In genomic region chr19:35261356-35262100, GRCh38 we compare ENCODE assay signal across 20 cellular contexts. TPM values are rescaled to one million over a fixed set of nuclear protein-coding genes. Genes with fewer than 3 reads are reported as not detected.
A peak's percentile ranks its signal among the peaks of the same experiment; 100 is the strongest.
DNase-seq lines count a peak whose midpoint lies in the region; ATAC-seq, FAIRE-seq and TF ChIP-seq lines count a peak whose summit lies in the region.
"Had no signal": no experiment of that assay in that cellular context is flagged by ENCODE, and none has a peak within 500 bp of the region (broad histone marks: within the 10 kb centered on the region; RNA-seq: fewer than 3 reads in every experiment).

No MANE protein-coding gene starts in this region.

- no peak overlapping the region for H3K23ac ChIP-seq in H1 (ENCODE audit: insufficient read length)

- no peak overlapping the region for H3K18ac ChIP-seq in H1 (ENCODE audit: extremely low read depth, low read length)

- H3K36me3 ChIP-seq in breast epithelium (no peaks in the 10 kb centered on the region), H1 (ENCODE audit: control insufficient read depth in 2 of 4, insufficient read depth in 4 of 4, low read length in 3 of 4) (peaks cover 20 to 54% (median 34%) of the 10 kb centered on the region in 4 experiments), upper lobe of right lung (no peaks in the 10 kb centered on the region)
- H3K36me3 ChIP-seq: uterus had no signal

- H4K5ac ChIP-seq in H1 (ENCODE audit: insufficient read length, low read depth, low read length) = no peak overlapping the region

- BruUV-seq in MCF 10A (replicated peaks; lab: Mats Ljungman, UMichigan) = no TSS peak

- no peak overlapping the region for H4K91ac ChIP-seq in H1 (replicated peaks; ENCODE audit: insufficient read length, low read length)

- H3K79me1 ChIP-seq in H1 (ENCODE audit: low read depth, low read length) = peaks cover 17% of the 10 kb centered on the region

- H3K4me1 Mint-ChIP-seq in MCF 10A (ENCODE audit: insufficient read depth, unreplicated experiment) = peaks cover 14% of the 10 kb centered on the region

- peaks cover 0 to 11% of the 10 kb centered on the region in 2 experiments; a peak in 2 of 4 replicates for H3K79me2 ChIP-seq in H1 (ENCODE audit: control insufficient read depth in 1 of 2, insufficient read depth in 2 of 2, low read length in 2 of 2)

- H3K4ac ChIP-seq in H1 (replicated peaks; ENCODE audit: insufficient read length, low read depth, low read length) = no peak overlapping the region

- peak overlapping the region; percentile 37; the same call in 1 of the 2 replicates for H4K8ac ChIP-seq in H1 (ENCODE audit: extremely low read depth, insufficient read depth, low read length)

- no peak overlapping the region for H3K4me3 Mint-ChIP-seq in MCF 10A (ENCODE audit: unreplicated experiment)

- H3K27ac ChIP-seq in breast epithelium (peak overlapping the region in 1 of 2 donors; percentile 34), H1 (ENCODE audit: low read depth, low read length) (no peak overlapping the region), upper lobe of right lung (no peak overlapping the region)
- H3K27ac ChIP-seq: GM23248, SK-N-MC, uterus had no signal

- TF ChIP-seq CTCF in breast epithelium (IDR thresholded peaks at IDR 0.05) (no peak), MCF 10A (IDR thresholded peaks at IDR 0.05; ENCODE audit: unreplicated experiment) (no peak), H1 (IDR thresholded peaks at IDR 0.05; ENCODE audit: control extremely low read depth in 1 of 3, insufficient read depth in 1 of 3, low read depth in 1 of 3, low read length in 3 of 3) (no peak), upper lobe of right lung (IDR thresholded peaks at IDR 0.05) (no peak)

- no peaks in the 10 kb centered on the region for H3K23me2 ChIP-seq in H1 (ENCODE audit: low read depth, low read length)

- H2AK5ac ChIP-seq in H1 (ENCODE audit: low read depth, low read length) = no peak overlapping the region

- no peak for FAIRE-seq in H1 (lab: Jason Lieb, UNC)
- FAIRE-seq: frontal cortex had no signal

- H3K56ac ChIP-seq in H1 (replicated peaks; ENCODE audit: insufficient read length, low read depth, low read length) = no peak overlapping the region

- no peak for ATAC-seq in upper lobe of right lung
- no peak for ATAC-seq in HG02759 (IDR thresholded peaks at IDR 0.05; ENCODE audit: unreplicated experiment)

- no peak overlapping the region for H3K4me3 ChIP-seq in breast epithelium
- no peak overlapping the region for H3K4me3 ChIP-seq in H1 (ENCODE audit: extremely low read depth in 1 of 4, insufficient read depth in 2 of 4, low read depth in 3 of 4, low read length in 4 of 4)
- H3K4me3 ChIP-seq in upper lobe of right lung = no peak overlapping the region
- H3K4me3 ChIP-seq: GM23248, SK-N-MC, uterus had no signal

- H3K9me3 ChIP-seq in breast epithelium = no peaks in the 10 kb centered on the region
- peaks cover 0 to 2% of the 10 kb centered on the region in 2 experiments; a peak in 1 of 4 replicates for H3K9me3 ChIP-seq in H1 (ENCODE audit: insufficient read depth in 2 of 2, low read depth in 1 of 2, low read length in 1 of 2)
- no peaks in the 10 kb centered on the region for H3K9me3 ChIP-seq in upper lobe of right lung
- H3K9me3 ChIP-seq: uterus had no signal

- POLR2A ChIA-PET in MCF 10A (lab: Yijun Ruan, JAX) (interaction anchor here (0.6 to 0.7 kb wide), 2 partner anchors 86 to 886 kb away, joined by 3 read pairs; no protein-coding TSS in a partner anchor), H1 (lab: Charles Lee; ENCODE audit: partially characterized antibody) (interaction anchor here (0.8 to 10.5 kb wide), 9 partner anchors 8 to 248 kb away, joined by 3 to 146 read pairs (median 3); partner anchors contain the start of gene LSR)

- no peak for TF ChIP-seq RAD21 in H1 (IDR thresholded peaks at IDR 0.05 in 1 of 2, conservative IDR thresholded peaks at IDR 0.05 in 1 of 2; ENCODE audit: low read depth in 2 of 2, low read length in 2 of 2)

- CTCF ChIA-PET in MCF 10A (lab: Yijun Ruan, JAX) = interaction anchor here (0.5 to 1.0 kb wide), 3 partner anchors 124 to 763 kb away, joined by 3 to 4 read pairs (median 3); no protein-coding TSS in a partner anchor
- CTCF ChIA-PET in H1 (lab: Charles Lee; ENCODE audit: partially characterized antibody) = interaction anchor here (1.0 to 1.4 kb wide), 5 partner anchors 13 to 235 kb away, joined by 3 to 5 read pairs (median 4); no protein-coding TSS in a partner anchor

- H2BK15ac ChIP-seq in H1 (ENCODE audit: low read length) = no peak overlapping the region

- intact Hi-C loops in breast epithelium (cut with DNase I; ENCODE audit: low total_unique reads) (loop anchor here (10.0 kb wide), 1 partner anchor 107 kb away; the partner anchor contains the start of gene FXYD5), MCF 10A (cut with micrococcal nuclease) (loop anchor here (10.0 kb wide), 1 partner anchor 93 kb away; the partner anchor contains the start of gene FFAR3), upper lobe of right lung (cut with DNase I) (no loop called here)

- no peak overlapping the region for H2AFZ ChIP-seq in H1 (ENCODE audit: low read length)
- H2AFZ ChIP-seq: GM23248 had no signal

- peaks cover 64% of the 10 kb centered on the region for H3K36me3 Mint-ChIP-seq in MCF 10A (ENCODE audit: insufficient read depth, unreplicated experiment)
- H3K36me3 Mint-ChIP-seq: naive B cell had no signal

- 83% methylated on average over 12 of the region's 12 CpGs; no CpG with 5 or more reads in 1 of the 2 experiments for WGBS in H1 (ENCODE audit: extremely low coverage in 1 of 2, insufficient coverage in 1 of 2, insufficient read length in 1 of 2, insufficient replicate concordance in 2 of 2, low coverage in 1 of 2, low lambda C conversion rate in 2 of 2, missing lambda C conversion rate in 1 of 2), 2 experiments

- peaks cover 8 to 27% of the 10 kb centered on the region in 2 donors for H3K4me1 ChIP-seq in breast epithelium
- peaks cover 0 to 3% (median 1%) of the 10 kb centered on the region in 4 experiments; a peak in 2 of 7 replicates for H3K4me1 ChIP-seq in H1 (replicated peaks in 1 of 4; ENCODE audit: control insufficient read depth in 3 of 4, insufficient read depth in 4 of 4, low read length in 3 of 4)
- peaks cover 22% of the 10 kb centered on the region for H3K4me1 ChIP-seq in upper lobe of right lung
- H3K4me1 ChIP-seq: uterus had no signal

- no peak overlapping the region for H3K14ac ChIP-seq in H1 (ENCODE audit: insufficient read length)

- no peak overlapping the region for H3K27ac Mint-ChIP-seq in MCF 10A (ENCODE audit: low read depth, unreplicated experiment)

- H2BK120ac ChIP-seq in H1 (replicated peaks; ENCODE audit: low read depth, low read length) = no peak overlapping the region

- TF ChIP-seq POLR2A in breast epithelium (IDR thresholded peaks at IDR 0.05) (no peak), Raji (IDR thresholded peaks at IDR 0.05; ENCODE audit: insufficient read depth, low read depth, low read length) (peak; percentile 27; the same call in 1 of the 2 replicates), H1 (IDR thresholded peaks at IDR 0.05; ENCODE audit: control extremely low read depth in 1 of 2, low read depth in 2 of 2, low read length in 2 of 2) (no peak)

- H2BK20ac ChIP-seq in H1 (ENCODE audit: low read length) = no peak overlapping the region

- H2BK5ac ChIP-seq in H1 (ENCODE audit: low read depth, low read length) = no peak overlapping the region

- no peak overlapping the region for H3K4me2 ChIP-seq in H1 (ENCODE audit: insufficient read depth in 1 of 2, low read depth in 2 of 2, low read length in 2 of 2)

- no peak overlapping the region for H2BK12ac ChIP-seq in H1 (ENCODE audit: low read depth, low read length)

- H3K9ac ChIP-seq in H1 (replicated peaks in 1 of 4; ENCODE audit: extremely low read depth in 1 of 4, low read depth in 3 of 4, low read length in 3 of 4) = no peak overlapping the region
- H3K9ac ChIP-seq: GM23248 had no signal

- DNase-seq in breast epithelium (ENCODE audit: low spot score in 2 of 2) = peak; percentile 3 to 17
- no peak for DNase-seq in MCF 10A (ENCODE audit: unreplicated experiment)
- DNase-seq in H1 (ENCODE audit: low read depth in 1 of 2, low spot score in 2 of 2) = no peak
- peak; percentile 58 for DNase-seq in upper lobe of right lung
- DNase-seq in NOMO-1 (lab: John Stamatoyannopoulos, UW; ENCODE audit: unreplicated experiment in 2 of 2) = no peak
- no peak for DNase-seq in HUDEP-2 (lab: John Stamatoyannopoulos, UW; ENCODE audit: unreplicated experiment in 76 of 76)
- DNase-seq: activated CD4-positive, alpha-beta T cell treated with anti-CD3 and anti-CD28 coated beads, Interleukin-2, amount 50 U/mL, for 1 hour; AML-193; amygdala; effector CD8-positive, alpha-beta T cell; GM23248; naive B cell; NCI-H524 treated with DMSO at 0.1 percent for 48 hours; stimulated activated CD4-positive, alpha-beta T cell treated with anti-CD3 and anti-CD28 coated beads, Interleukin-12 subunit alpha, Interleukin-12 subunit beta, amount 100 ng/mL, for 4 hours; uterus had no signal

- H3K9me3 Mint-ChIP-seq in MCF 10A (ENCODE audit: unreplicated experiment) = no peaks in the 10 kb centered on the region
- H3K9me3 Mint-ChIP-seq: naive B cell had no signal

- TF ChIP-seq EP300 in H1 (IDR thresholded peaks at IDR 0.05; ENCODE audit: borderline replicate concordance in 1 of 2, low read depth in 2 of 2, low read length in 2 of 2) = no peak

- no peaks in the 10 kb centered on the region for H3K27me3 Mint-ChIP-seq in MCF 10A (ENCODE audit: insufficient read depth, unreplicated experiment)
- H3K27me3 Mint-ChIP-seq: naive B cell had no signal

- H4K20me1 ChIP-seq in H1 (replicated peaks in 1 of 2; ENCODE audit: control insufficient read depth in 1 of 2, insufficient read depth in 2 of 2, low read length in 2 of 2) = peaks cover 15 to 43% of the 10 kb centered on the region in 2 experiments

- H3K27me3 ChIP-seq in breast epithelium (no peaks in the 10 kb centered on the region), H1 (replicated peaks in 1 of 4; ENCODE audit: control insufficient read depth in 3 of 4, extremely low read depth in 1 of 4, insufficient read depth in 3 of 4, low read length in 3 of 4) (no peaks in the 10 kb centered on the region), upper lobe of right lung (no peaks in the 10 kb centered on the region)
- H3K27me3 ChIP-seq: uterus had no signal

RNA-seq across cellular contexts. Expression of gene USF2, which starts 7.2 kb away (rescaled TPM):
- total RNA-seq in breast epithelium (100 to 1,000 TPM in 1 of 3 donors, 10 to 100 TPM in 2; 72.7 to 117 (median 77.3) TPM), MCF 10A (2022) (81.6 and 95.7 TPM in 2 replicates), upper lobe of right lung (152 TPM)
- total RNA-seq in H1 (2021; fragmentation: NEBNext Ultra II Directional; extraction: Animal tissue kit (Norgen Biotek cat#: 25700)) = 109 and 113 TPM in 2 replicates
- polyA plus RNA-seq in H1 (2011; rRNA removed) = 74.1 and 119 TPM in 2 replicates
- polyA plus RNA-seq in H1 (2011; cell fraction: cytosol; rRNA removed) = 142 TPM
- polyA plus RNA-seq in H1 (2011; cell fraction: nucleus; rRNA removed) = 268 TPM
- polyA plus RNA-seq in H1 (2012, experiment 1 of 2) = 112 to 133 TPM (median 125 TPM) in 4 replicates
- 90.5 TPM for polyA plus RNA-seq in H1 (2012, experiment 2 of 2)
- 70.6 TPM for polyA plus RNA-seq in H1 (2013, experiment 1 of 2)
- polyA plus RNA-seq in H1 (2013, experiment 2 of 2) = 72.7 TPM
- 29.0 and 60.8 TPM in 2 replicates for polyA minus RNA-seq in H1 (2011; rRNA and poly(A)+ RNA removed)
- 79.1 TPM for polyA minus RNA-seq in H1 (2011; cell fraction: cytosol; rRNA and poly(A)+ RNA removed)
- polyA minus RNA-seq in H1 (2011; cell fraction: nucleus; rRNA and poly(A)+ RNA removed) = 82.7 TPM

RNA-seq across cellular contexts. Expression of gene LSR, which starts 12.7 kb away (rescaled TPM):
- total RNA-seq in breast epithelium = 10 to 100 TPM in 2 of 3 donors, 1 to 10 TPM in 1; 3.7 to 37.5 (median 35.1) TPM
- total RNA-seq in MCF 10A (2022) = 60.6 and 64.1 TPM in 2 replicates
- 159 and 166 TPM in 2 replicates for total RNA-seq in H1 (2021; fragmentation: NEBNext Ultra II Directional; extraction: Animal tissue kit (Norgen Biotek cat#: 25700))
- polyA plus RNA-seq in H1 (2011; rRNA removed) = 186 and 296 TPM in 2 replicates
- polyA plus RNA-seq in H1 (2011; cell fraction: cytosol; rRNA removed) = 106 TPM
- polyA plus RNA-seq in H1 (2011; cell fraction: nucleus; rRNA removed) = 204 TPM
- 145 to 238 TPM (median 230 TPM) in 4 replicates for polyA plus RNA-seq in H1 (2012, experiment 1 of 2)
- polyA plus RNA-seq in H1 (2012, experiment 2 of 2) = 175 TPM
- polyA plus RNA-seq in H1 (2013, experiment 1 of 2) = 208 TPM
- polyA plus RNA-seq in H1 (2013, experiment 2 of 2) = 218 TPM
- polyA minus RNA-seq in H1 (2011; rRNA and poly(A)+ RNA removed) = 87.1 and 93.1 TPM in 2 replicates
- polyA minus RNA-seq in H1 (2011; cell fraction: cytosol; rRNA and poly(A)+ RNA removed) = 222 TPM
- polyA minus RNA-seq in H1 (2011; cell fraction: nucleus; rRNA and poly(A)+ RNA removed) = 191 TPM
- total RNA-seq in upper lobe of right lung = 79.1 TPM
- total RNA-seq: GM23248 had no signal

RNA-seq across cellular contexts. Expression of gene HAMP, which starts 20.8 kb away (rescaled TPM):
- total RNA-seq in breast epithelium = 1 to 10 TPM in 1 of 3 donors, not detected in 2; 1.5 TPM
- total RNA-seq in MCF 10A (2022) = not detected in 2 replicates
- not detected in 2 replicates for total RNA-seq in H1 (2021; fragmentation: NEBNext Ultra II Directional; extraction: Animal tissue kit (Norgen Biotek cat#: 25700))
- 0.06 and 0.08 TPM in 2 replicates for polyA plus RNA-seq in H1 (2011; rRNA removed)
- polyA plus RNA-seq in H1 (2011; cell fraction: cytosol; rRNA removed) = not detected
- not detected for polyA plus RNA-seq in H1 (2011; cell fraction: nucleus; rRNA removed)
- 0.20 TPM in 1 of 4 replicates, not detected in the others for polyA plus RNA-seq in H1 (2012, experiment 1 of 2)
- polyA plus RNA-seq in H1 (2012, experiment 2 of 2) = not detected
- polyA plus RNA-seq in H1 (2013, experiment 1 of 2) = 0.12 TPM
- polyA plus RNA-seq in H1 (2013, experiment 2 of 2) = 0.07 TPM
- polyA minus RNA-seq in H1 (2011; rRNA and poly(A)+ RNA removed) = not detected in 2 replicates
- not detected for polyA minus RNA-seq in H1 (2011; cell fraction: cytosol; rRNA and poly(A)+ RNA removed)
- polyA minus RNA-seq in H1 (2011; cell fraction: nucleus; rRNA and poly(A)+ RNA removed) = not detected
- total RNA-seq in upper lobe of right lung = 1.5 TPM
- total RNA-seq: frontal cortex, GM23248, HT1080 had no signal
- polyA plus RNA-seq: GM23248 had no signal

RNA-seq across cellular contexts. Expression of gene MAG, which starts 30.4 kb away (rescaled TPM):
- 1 to 10 TPM in 1 of 3 donors, not detected in 2; 4.2 TPM for total RNA-seq in breast epithelium
- not detected in 2 replicates for total RNA-seq in MCF 10A (2022)
- 0.46 and 1.3 TPM in 2 replicates for total RNA-seq in H1 (2021; fragmentation: NEBNext Ultra II Directional; extraction: Animal tissue kit (Norgen Biotek cat#: 25700))
- polyA plus RNA-seq in H1 (2011; rRNA removed) = 0.20 and 0.72 TPM in 2 replicates
- polyA plus RNA-seq in H1 (2011; cell fraction: cytosol; rRNA removed) = 0.41 TPM
- polyA plus RNA-seq in H1 (2011; cell fraction: nucleus; rRNA removed) = 1.7 TPM
- polyA plus RNA-seq in H1 (2012, experiment 1 of 2) = 0.22 to 0.74 TPM (median 0.54 TPM) in 4 replicates
- polyA plus RNA-seq in H1 (2012, experiment 2 of 2) = 0.28 TPM
- polyA plus RNA-seq in H1 (2013, experiment 1 of 2) = 1.4 TPM
- 1.3 TPM for polyA plus RNA-seq in H1 (2013, experiment 2 of 2)
- 0.25 and 0.90 TPM in 2 replicates for polyA minus RNA-seq in H1 (2011; rRNA and poly(A)+ RNA removed)
- not detected for polyA minus RNA-seq in H1 (2011; cell fraction: cytosol; rRNA and poly(A)+ RNA removed)
- not detected for polyA minus RNA-seq in H1 (2011; cell fraction: nucleus; rRNA and poly(A)+ RNA removed)
- total RNA-seq in upper lobe of right lung = not detected
- total RNA-seq: frontal cortex, GM23248, HT1080 had no signal
- polyA plus RNA-seq: GM23248 had no signal

RNA-seq across cellular contexts. Expression of gene FAM187B, which starts 33.0 kb away (rescaled TPM):
- total RNA-seq in breast epithelium (under 1 TPM in 1 of 3 donors, not detected in 2; 0.44 TPM), MCF 10A (2022) (not detected in 2 replicates), upper lobe of right lung (not detected)
- not detected in 2 replicates for total RNA-seq in H1 (2021; fragmentation: NEBNext Ultra II Directional; extraction: Animal tissue kit (Norgen Biotek cat#: 25700))
- polyA plus RNA-seq in H1 (2011; rRNA removed) = 0.09 TPM in 1 of 2 replicates, not detected in the other
- polyA plus RNA-seq in H1 (2011; cell fraction: cytosol; rRNA removed) = 0.06 TPM
- 0.19 TPM for polyA plus RNA-seq in H1 (2011; cell fraction: nucleus; rRNA removed)
- not detected in 4 replicates for polyA plus RNA-seq in H1 (2012, experiment 1 of 2)
- polyA plus RNA-seq in H1 (2012, experiment 2 of 2) = not detected
- not detected for polyA plus RNA-seq in H1 (2013, experiment 1 of 2)
- polyA plus RNA-seq in H1 (2013, experiment 2 of 2) = not detected
- polyA minus RNA-seq in H1 (2011; rRNA and poly(A)+ RNA removed) = not detected in 2 replicates
- not detected for polyA minus RNA-seq in H1 (2011; cell fraction: cytosol; rRNA and poly(A)+ RNA removed)
- not detected for polyA minus RNA-seq in H1 (2011; cell fraction: nucleus; rRNA and poly(A)+ RNA removed)
- total RNA-seq: frontal cortex, GM23248, HT1080 had no signal
- polyA plus RNA-seq: GM23248 had no signal

Comparison
In these comparisons a context has a peak if more than half of its experiments do, and no peak if none do; other contexts are left out.
1. DNase-seq: peak in breast epithelium (2 of 2) and upper lobe of right lung (single experiment); none in MCF 10A (single experiment), H1 (0 of 2), NOMO-1 (0 of 2) and HUDEP-2 (0 of 76).